Comparison of ENCODE assay signal across 9 cellular contexts in genomic region chr5:134437340-134438267, GRCh38. TPM values are rescaled to one million over a fixed set of nuclear protein-coding genes. Genes with fewer than 3 reads are reported as not detected.
DNase-seq lines count a peak whose midpoint lies in the region; ATAC-seq and TF ChIP-seq lines count a peak whose summit lies in the region.
"Had no signal": no experiment of that assay in that cellular context is flagged by ENCODE, and none has a peak within 500 bp of the region (broad histone marks: within the 10 kb centered on the region; RNA-seq: fewer than 3 reads in every experiment).

No MANE protein-coding gene starts in this region.

- CTCF ChIA-PET in activated CD4-positive, alpha-beta memory T cell treated with anti-CD3 and anti-CD28 coated beads for 36 hours (lab: Charles Lee), result interaction anchor here (0.6 to 2.1 kb wide), 7 partner anchors 10 to 150 kb away, joined by 3 to 9 read pairs (median 3); partner anchors contain the start of gene CDKN2AIPNL
- CTCF ChIA-PET in activated CD4-positive, alpha-beta memory T cell treated with anti-CD3 and anti-CD28 coated beads, Interleukin-2, amount 10 ng/mL, durations not matched to agents 7 days and 5 days (lab: Charles Lee), result interaction anchor here (0.8 to 1.3 kb wide), 5 partner anchors 10 to 149 kb away, joined by 3 to 6 read pairs (median 3); no protein-coding TSS in a partner anchor

- TF ChIP-seq POLR2A in tibial nerve (IDR thresholded peaks at IDR 0.05), result no peak

- whole genome bisulfite sequencing in right cardiac atrium, result 76% methylated on average over 9 of the region's 9 CpGs
- WGBS in tibial nerve, 2 donors, result 86 to 91% methylated on average over 8 to 9 of the region's 9 CpGs

- H3K4me1 ChIP-seq in right cardiac atrium (ENCODE audit: control insufficient read depth, insufficient read depth, low read length), result peaks cover 19% of the 10 kb centered on the region
- peaks cover 0 to 38% (median 32%) of the 10 kb centered on the region in 4 donors for H3K4me1 ChIP-seq in tibial nerve
- H3K4me1 ChIP-seq in BE2C, result no peaks in the 10 kb centered on the region

- no peak for DNase-seq in activated CD4-positive, alpha-beta memory T cell treated with anti-CD3 and anti-CD28 coated beads for 36 hours
- no peak for DNase-seq in activated CD4-positive, alpha-beta memory T cell treated with anti-CD3 and anti-CD28 coated beads, Interleukin-2, amount 10 ng/mL, durations not matched to agents 7 days and 5 days
- DNase-seq in WERI-Rb-1 (peak; percentile 32), right cardiac atrium (peak in 1 of 3 donors; percentile 48), tibial nerve (ENCODE audit: low spot score in 2 of 2) (no peak), NCI-H187 (lab: John Stamatoyannopoulos, UW) (no peak), BE2C (no peak)
- DNase-seq: AML-193 had no signal

- H3K27ac Mint-ChIP-seq in activated CD4-positive, alpha-beta memory T cell treated with anti-CD3 and anti-CD28 coated beads for 36 hours, result peak overlapping the region; percentile 77
- no peak overlapping the region for H3K27ac Mint-ChIP-seq in activated CD4-positive, alpha-beta memory T cell treated with anti-CD3 and anti-CD28 coated beads, Interleukin-2, amount 10 ng/mL, durations not matched to agents 7 days and 5 days

- POLR2A ChIA-PET in activated CD4-positive, alpha-beta memory T cell treated with anti-CD3 and anti-CD28 coated beads for 36 hours (lab: Charles Lee), result interaction anchor here (1.0 to 2.3 kb wide), 6 partner anchors 11 to 90 kb away, joined by 3 to 7 read pairs (median 4); partner anchors contain the start of gene UBE2B
- POLR2A ChIA-PET in activated CD4-positive, alpha-beta memory T cell treated with anti-CD3 and anti-CD28 coated beads, Interleukin-2, amount 10 ng/mL, durations not matched to agents 7 days and 5 days (lab: Charles Lee), result interaction anchor here (0.7 to 1.6 kb wide), 6 partner anchors 27 to 99 kb away, joined by 3 to 11 read pairs (median 5); partner anchors contain the start of gene CDKN2AIPNL

- TF ChIP-seq CTCF in WERI-Rb-1 (IDR thresholded peaks at IDR 0.05; ENCODE audit: low read depth, low read length), result no peak
- TF ChIP-seq CTCF in tibial nerve (IDR thresholded peaks at IDR 0.05), result no peak
- TF ChIP-seq CTCF in BE2C (IDR thresholded peaks at IDR 0.05; ENCODE audit: low read depth, low read length), result no peak

- no peaks in the 10 kb centered on the region for H3K27me3 Mint-ChIP-seq in activated CD4-positive, alpha-beta memory T cell treated with anti-CD3 and anti-CD28 coated beads for 36 hours
- no peaks in the 10 kb centered on the region for H3K27me3 Mint-ChIP-seq in activated CD4-positive, alpha-beta memory T cell treated with anti-CD3 and anti-CD28 coated beads, Interleukin-2, amount 10 ng/mL, durations not matched to agents 7 days and 5 days

- H3K27ac ChIP-seq in WERI-Rb-1 (peak overlapping the region; percentile 89), right cardiac atrium (ENCODE audit: low read length) (peak overlapping the region; percentile 90), tibial nerve (peak overlapping the region; percentile 35 to 76 (median 68))

- H3K4me1 Mint-ChIP-seq in activated CD4-positive, alpha-beta memory T cell treated with anti-CD3 and anti-CD28 coated beads for 36 hours (ENCODE audit: low read depth), result peaks cover 26% of the 10 kb centered on the region
- H3K4me1 Mint-ChIP-seq in activated CD4-positive, alpha-beta memory T cell treated with anti-CD3 and anti-CD28 coated beads, Interleukin-2, amount 10 ng/mL, durations not matched to agents 7 days and 5 days, result peaks cover 27% of the 10 kb centered on the region

- no peak for TF ChIP-seq EP300 in tibial nerve (IDR thresholded peaks at IDR 0.05)

- no peaks in the 10 kb centered on the region for H3K9me3 ChIP-seq in WERI-Rb-1 (ENCODE audit: severe bottlenecking)
- no peaks in the 10 kb centered on the region for H3K9me3 ChIP-seq in right cardiac atrium (ENCODE audit: control insufficient read depth, low read length)
- H3K9me3 ChIP-seq in tibial nerve, result no peaks in the 10 kb centered on the region
- H3K9me3 ChIP-seq in BE2C, result no peaks in the 10 kb centered on the region

- H3K4me3 ChIP-seq in WERI-Rb-1 (ENCODE audit: low read depth, low read length), result no peak overlapping the region
- H3K4me3 ChIP-seq in right cardiac atrium (ENCODE audit: low read length), result no peak overlapping the region
- no peak overlapping the region for H3K4me3 ChIP-seq in tibial nerve
- H3K4me3 ChIP-seq in BE2C (ENCODE audit: low read depth, low read length), result no peak overlapping the region

- no peaks in the 10 kb centered on the region for H3K27me3 ChIP-seq in WERI-Rb-1 (ENCODE audit: insufficient read depth, low read depth, severe bottlenecking)
- no peaks in the 10 kb centered on the region for H3K27me3 ChIP-seq in right cardiac atrium (ENCODE audit: control insufficient read depth, insufficient read depth)
- H3K27me3 ChIP-seq in tibial nerve, result no peaks in the 10 kb centered on the region
- H3K27me3 ChIP-seq in BE2C, result no peaks in the 10 kb centered on the region

- H3K36me3 ChIP-seq in WERI-Rb-1 (no peaks in the 10 kb centered on the region), tibial nerve (no peaks in the 10 kb centered on the region), BE2C (no peaks in the 10 kb centered on the region)

- intact Hi-C loops in activated CD4-positive, alpha-beta memory T cell treated with anti-CD3 and anti-CD28 coated beads for 36 hours (cut with micrococcal nuclease), result loop anchor here (1.0 to 2.0 kb wide), 2 partner anchors 65 to 89 kb away; no protein-coding TSS in a partner anchor
- intact Hi-C loops in right cardiac atrium (cut with DNase I), result no loop called here

- H3K9me3 Mint-ChIP-seq in activated CD4-positive, alpha-beta memory T cell treated with anti-CD3 and anti-CD28 coated beads for 36 hours, result no peaks in the 10 kb centered on the region
- H3K9me3 Mint-ChIP-seq in activated CD4-positive, alpha-beta memory T cell treated with anti-CD3 and anti-CD28 coated beads, Interleukin-2, amount 10 ng/mL, durations not matched to agents 7 days and 5 days, result no peaks in the 10 kb centered on the region

- ATAC-seq in right cardiac atrium, result peak; percentile 2 to 7
- ATAC-seq in HG03439 (IDR thresholded peaks at IDR 0.05; ENCODE audit: unreplicated experiment), result no peak

- no peaks in the 10 kb centered on the region for H3K36me3 Mint-ChIP-seq in activated CD4-positive, alpha-beta memory T cell treated with anti-CD3 and anti-CD28 coated beads for 36 hours
- no peaks in the 10 kb centered on the region for H3K36me3 Mint-ChIP-seq in activated CD4-positive, alpha-beta memory T cell treated with anti-CD3 and anti-CD28 coated beads, Interleukin-2, amount 10 ng/mL, durations not matched to agents 7 days and 5 days (ENCODE audit: low read depth)

- H3K4me3 Mint-ChIP-seq in activated CD4-positive, alpha-beta memory T cell treated with anti-CD3 and anti-CD28 coated beads for 36 hours, result no peak overlapping the region
- H3K4me3 Mint-ChIP-seq in activated CD4-positive, alpha-beta memory T cell treated with anti-CD3 and anti-CD28 coated beads, Interleukin-2, amount 10 ng/mL, durations not matched to agents 7 days and 5 days, result no peak overlapping the region

RNA-seq across cellular contexts. Expression of gene CDKN2AIPNL, which starts 25.9 kb away (rescaled TPM):
- 10 to 100 TPM; 32.0 to 33.3 TPM for total RNA-seq in activated CD4-positive, alpha-beta memory T cell treated with anti-CD3 and anti-CD28 coated beads for 36 hours
- 10 to 100 TPM; 23.4 to 23.5 TPM for total RNA-seq in activated CD4-positive, alpha-beta memory T cell treated with anti-CD3 and anti-CD28 coated beads, Interleukin-2, amount 10 ng/mL, durations not matched to agents 7 days and 5 days
- total RNA-seq in right cardiac atrium, result 10 to 100 TPM; 33.5 to 42.0 (median 37.5) TPM
- 71.3 TPM for polyA plus RNA-seq in right cardiac atrium
- total RNA-seq in tibial nerve, result 10 to 100 TPM; 13.9 to 37.6 (median 18.5) TPM
- 57.6 TPM for polyA plus RNA-seq in BE2C (2012; ENCODE audit: insufficient read depth, insufficient read length, low read depth)
